8 cellular contexts compared by ENCODE assay signal in genomic region chr19:36573948-36574726, GRCh38. TPM values are rescaled to one million over a fixed set of nuclear protein-coding genes. Genes with fewer than 3 reads are reported as not detected.
A peak's percentile ranks its signal among the peaks of the same experiment; 100 is the strongest.
DNase-seq lines count a peak whose midpoint lies in the region; ATAC-seq and TF ChIP-seq lines count a peak whose summit lies in the region.

No MANE protein-coding gene starts in this region.

- H4K8ac ChIP-seq in mesendoderm (ENCODE audit: low read depth, low read length), result no peak overlapping the region

- CTCF ChIA-PET in GM10248 (lab: Yijun Ruan, JAX), result no interaction called here

- H3K27me3 ChIP-seq in MG63 (no peaks in the 10 kb centered on the region), mesendoderm (ENCODE audit: insufficient read depth, low read length, poor library complexity) (no peaks in the 10 kb centered on the region), aorta (ENCODE audit: control insufficient read depth in 1 of 2, insufficient read depth in 2 of 2, low read length in 1 of 2) (no peaks in the 10 kb centered on the region)

- H3K36me3 ChIP-seq in MG63 (peaks cover 22% of the 10 kb centered on the region), mesendoderm (ENCODE audit: control insufficient read depth, insufficient read depth, low read length) (no peaks in the 10 kb centered on the region), aorta (ENCODE audit: control insufficient read depth in 1 of 2, insufficient read depth in 2 of 2, low read length in 1 of 2) (peaks cover 4 to 9% of the 10 kb centered on the region in 2 donors)

- TF ChIP-seq CTCF in GM10248 (IDR thresholded peaks at IDR 0.05; ENCODE audit: control extremely low read depth, extremely low read depth, low read depth, missing control alignments), result no peak

- H2BK15ac ChIP-seq in mesendoderm (replicated peaks; ENCODE audit: low read depth), result no peak overlapping the region

- H3K79me2 ChIP-seq in mesendoderm (ENCODE audit: control insufficient read depth, insufficient read depth, low read length), result peaks cover 22% of the 10 kb centered on the region

- H3K4ac ChIP-seq in mesendoderm (ENCODE audit: low read depth, low read length), result peak overlapping the region; percentile 22

- peak overlapping the region; percentile 98 for H3K56ac ChIP-seq in mesendoderm (ENCODE audit: low read length)

- no CpG with 5 or more reads among the region's 15 CpGs for WGBS in mesendoderm (ENCODE audit: extremely low coverage, insufficient coverage, low lambda C conversion rate)
- WGBS in aorta, 2 donors, result 22 to 23% methylated on average over 15 of the region's 15 CpGs

- peaks cover 14% of the 10 kb centered on the region for H3K79me1 ChIP-seq in mesendoderm (ENCODE audit: low read length)

- peak overlapping the region; percentile 52 for H3K4me3 ChIP-seq in MG63
- H3K4me3 ChIP-seq in mesendoderm (ENCODE audit: low read length), result peak overlapping the region; percentile 91
- peak overlapping the region; percentile 71 to 77 for H3K4me3 ChIP-seq in aorta (ENCODE audit: low read length in 2 of 2)

- H2BK120ac ChIP-seq in mesendoderm (ENCODE audit: low read depth, low read length), result no peak overlapping the region

- H3K18ac ChIP-seq in mesendoderm (ENCODE audit: low read length), result peak overlapping the region; percentile 55

- peak; percentile 3 for ATAC-seq in GM18498 (IDR thresholded peaks at IDR 0.05; ENCODE audit: unreplicated experiment)
- peak; percentile 37 for ATAC-seq in aorta (ENCODE audit: low FRiP score)
- no peak for ATAC-seq in GM21737 (IDR thresholded peaks at IDR 0.05; ENCODE audit: unreplicated experiment)
- no peak for ATAC-seq in HG03342 (IDR thresholded peaks at IDR 0.05; ENCODE audit: unreplicated experiment)

- no peak overlapping the region for H4K5ac ChIP-seq in mesendoderm (ENCODE audit: low read length)

- H3K9ac ChIP-seq in mesendoderm (ENCODE audit: low read length), result peak overlapping the region; percentile 96

- DNase-seq in MG63, result no peak
- DNase-seq in dedifferentiated amniotic fluid mesenchymal stem cell (ENCODE audit: extremely low spot score), result peak; percentile 18
- DNase-seq in mesendoderm, result peak; percentile 14
- no peak for DNase-seq in aorta
- no peak for DNase-seq in GM10248 (ENCODE audit: extremely low spot score)

- H3K9me3 ChIP-seq in MG63 (peaks cover 34% of the 10 kb centered on the region), aorta (ENCODE audit: control insufficient read depth, low read length) (peaks cover 1% of the 10 kb centered on the region)

- POLR2A ChIA-PET in GM10248 (lab: Yijun Ruan, JAX), result interaction anchor here (1.9 kb wide), 1 partner anchor 31 kb away, joined by 7 read pairs; the partner anchor contains the start of gene ZNF382

- H3K23ac ChIP-seq in mesendoderm (ENCODE audit: low read length), result no peak overlapping the region

- peak overlapping the region; percentile 41 for H2BK5ac ChIP-seq in mesendoderm (ENCODE audit: low read length)

- H3K27ac ChIP-seq in mesendoderm (ENCODE audit: low read depth, low read length), result peak overlapping the region; percentile 49
- peak overlapping the region in 1 of 2 donors; percentile 2 for H3K27ac ChIP-seq in aorta (ENCODE audit: low read depth in 1 of 2, low read length in 2 of 2)

- H3K4me2 ChIP-seq in mesendoderm (ENCODE audit: low read length), result peak overlapping the region; percentile 75

- intact Hi-C loops in aorta (cut with DNase I), result no loop called here

- no peak overlapping the region for H2AK5ac ChIP-seq in mesendoderm (ENCODE audit: low read length)

- no peaks in the 10 kb centered on the region for H3K4me1 ChIP-seq in mesendoderm (ENCODE audit: control insufficient read depth, low read depth, low read length)
- no peaks in the 10 kb centered on the region for H3K4me1 ChIP-seq in aorta (ENCODE audit: control insufficient read depth in 1 of 2, insufficient read depth in 2 of 2, low read length in 2 of 2)

RNA-seq across cellular contexts. Expression of gene ZNF529, which starts 1.0 kb away (rescaled TPM):
- 6.4 and 16.8 TPM in 2 replicates for total RNA-seq in MG63 (2014; rRNA removed; shearing (Covaris generic); ENCODE audit: low replicate concordance)
- polyA plus RNA-seq in mesendoderm (2013, experiment 1 of 2), result 7.5 TPM
- 7.7 TPM for polyA plus RNA-seq in mesendoderm (2013, experiment 2 of 2)
- 10 to 100 TPM; 11.7 to 17.5 TPM for total RNA-seq in aorta
- polyA plus RNA-seq in aorta, result 1 to 10 TPM; 3.4 to 4.5 TPM

RNA-seq across cellular contexts. Expression of gene ZNF382, which starts 31.0 kb away (rescaled TPM):
- 5.4 and 8.1 TPM in 2 replicates for total RNA-seq in MG63 (2014; rRNA removed; shearing (Covaris generic); ENCODE audit: low replicate concordance)
- 2.3 TPM for polyA plus RNA-seq in mesendoderm (2013, experiment 1 of 2)
- 2.2 TPM for polyA plus RNA-seq in mesendoderm (2013, experiment 2 of 2)
- 10 to 100 TPM in 1 of 2 donors, 1 to 10 TPM in 1; 5.6 to 10.3 TPM for total RNA-seq in aorta
- 1 to 10 TPM in 1 of 2 donors, under 1 TPM in 1; 0.50 to 2.0 TPM for polyA plus RNA-seq in aorta

RNA-seq across cellular contexts. Expression of gene ZNF260, which starts 46.1 kb away (rescaled TPM):
- total RNA-seq in MG63 (2014; rRNA removed; shearing (Covaris generic); ENCODE audit: low replicate concordance), result 2.2 and 4.1 TPM in 2 replicates
- polyA plus RNA-seq in mesendoderm (2013, experiment 1 of 2), result 16.3 TPM
- 16.2 TPM for polyA plus RNA-seq in mesendoderm (2013, experiment 2 of 2)
- 1 to 10 TPM; 7.2 to 9.1 TPM for total RNA-seq in aorta
- polyA plus RNA-seq in aorta, result 1 to 10 TPM; 3.5 to 4.1 TPM

Comparison
In these comparisons a context has a peak if more than half of its experiments do, and no peak if none do; other contexts are left out.
1. ATAC-seq: peak in GM18498 (single experiment) and aorta (single experiment); none in GM21737 (single experiment) and HG03342 (single experiment).
2. DNase-seq: peak in dedifferentiated amniotic fluid mesenchymal stem cell (single experiment) and mesendoderm (single experiment); none in MG63 (single experiment), aorta (0 of 2) and GM10248 (single experiment).
3. Peak in every context shown above with its lines, with median percentiles within 50 percentile points of each other: H3K4me3 ChIP-seq.